In the genomic region with DNA sequence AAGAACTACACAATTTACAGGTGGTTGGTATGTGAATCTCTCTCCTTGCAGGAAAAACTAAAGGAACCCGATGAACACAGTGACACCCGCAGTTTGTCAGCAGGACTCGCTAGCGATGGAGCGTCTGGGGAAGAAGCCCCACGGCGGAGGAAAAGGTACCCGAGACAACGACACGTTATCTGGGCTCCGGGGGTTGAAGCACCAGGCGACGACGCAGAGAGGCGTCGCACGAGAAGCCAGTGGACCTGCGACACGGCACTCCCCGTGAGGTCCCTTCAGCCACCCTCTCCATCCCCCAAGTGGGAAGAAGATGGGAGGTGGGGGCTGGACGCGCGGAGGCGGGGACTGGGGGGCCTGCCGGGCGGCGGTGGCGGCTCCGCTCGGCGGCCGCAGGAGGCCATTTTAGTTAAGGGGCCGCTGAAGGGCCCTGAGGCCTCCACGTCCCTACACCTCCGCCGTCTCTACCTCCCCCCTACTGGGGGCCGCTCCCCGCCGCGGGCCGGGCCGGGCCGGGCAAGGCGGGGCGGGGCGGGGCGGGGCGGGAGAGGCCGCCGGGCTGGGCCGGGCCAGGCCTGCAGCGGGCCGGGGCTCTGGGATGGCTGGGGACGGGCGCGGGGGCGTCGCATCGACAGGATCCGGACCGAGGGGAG, we compare ENCODE assay signal across 1 cellular context.
A peak's percentile ranks its signal among the peaks of the same experiment; 100 is the strongest.
TF ChIP-seq lines count a peak whose summit lies in the region.

No MANE protein-coding gene starts in this region.

TF ChIP-seq in K562, 482 proteins besides CTCF, POLR2A, EP300 and RAD21 (continued from another document and continues in another):
- TF ChIP-seq KDM4B (IDR thresholded peaks at IDR 0.05; ENCODE audit: borderline replicate concordance in 2 of 2, low read depth in 1 of 2), result no peak
- no peak for TF ChIP-seq NCOA6 (IDR thresholded peaks at IDR 0.05)
- TF ChIP-seq TAF1 (IDR thresholded peaks at IDR 0.05; ENCODE audit: control insufficient read depth, extremely low read depth, insufficient read depth, low read length, severe bottlenecking), result peak; percentile 46
- TF ChIP-seq BRCA1 (IDR thresholded peaks at IDR 0.05), result no peak
- no peak for TF ChIP-seq BRCA1 (CRISPR knock-in tag; IDR thresholded peaks at IDR 0.05)
- TF ChIP-seq PURB (CRISPR knock-in tag; IDR thresholded peaks at IDR 0.05; ENCODE audit: low read depth), result no peak
- TF ChIP-seq, protein P1, sequence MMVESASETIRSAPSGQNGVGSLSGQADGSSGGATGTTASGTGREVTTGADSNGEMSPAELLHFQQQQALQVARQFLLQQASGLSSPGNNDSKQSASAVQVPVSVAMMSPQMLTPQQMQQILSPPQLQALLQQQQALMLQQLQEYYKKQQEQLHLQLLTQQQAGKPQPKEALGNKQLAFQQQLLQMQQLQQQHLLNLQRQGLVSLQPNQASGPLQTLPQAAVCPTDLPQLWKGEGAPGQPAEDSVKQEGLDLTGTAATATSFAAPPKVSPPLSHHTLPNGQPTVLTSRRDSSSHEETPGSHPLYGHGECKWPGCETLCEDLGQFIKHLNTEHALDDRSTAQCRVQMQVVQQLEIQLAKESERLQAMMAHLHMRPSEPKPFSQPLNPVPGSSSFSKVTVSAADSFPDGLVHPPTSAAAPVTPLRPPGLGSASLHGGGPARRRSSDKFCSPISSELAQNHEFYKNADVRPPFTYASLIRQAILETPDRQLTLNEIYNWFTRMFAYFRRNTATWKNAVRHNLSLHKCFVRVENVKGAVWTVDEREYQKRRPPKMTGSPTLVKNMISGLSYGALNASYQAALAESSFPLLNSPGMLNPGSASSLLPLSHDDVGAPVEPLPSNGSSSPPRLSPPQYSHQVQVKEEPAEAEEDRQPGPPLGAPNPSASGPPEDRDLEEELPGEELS (CRISPR knock-in tag; IDR thresholded peaks at IDR 0.05; ENCODE audit: borderline replicate concordance), result no peak
- 0 out of 2 replicates have a peak, but pooled peaks have one; percentile 4 for TF ChIP-seq CBX1 (IDR thresholded peaks at IDR 0.05; ENCODE audit: low read depth)
- TF ChIP-seq ZNF778 (CRISPR knock-in tag; IDR thresholded peaks at IDR 0.05), result no peak
- no peak for TF ChIP-seq ARHGAP35 (IDR thresholded peaks at IDR 0.05; ENCODE audit: partially characterized antibody)
- no peak for TF ChIP-seq ZNF444 (CRISPR knock-in tag; IDR thresholded peaks at IDR 0.05)
- TF ChIP-seq, protein P2, sequence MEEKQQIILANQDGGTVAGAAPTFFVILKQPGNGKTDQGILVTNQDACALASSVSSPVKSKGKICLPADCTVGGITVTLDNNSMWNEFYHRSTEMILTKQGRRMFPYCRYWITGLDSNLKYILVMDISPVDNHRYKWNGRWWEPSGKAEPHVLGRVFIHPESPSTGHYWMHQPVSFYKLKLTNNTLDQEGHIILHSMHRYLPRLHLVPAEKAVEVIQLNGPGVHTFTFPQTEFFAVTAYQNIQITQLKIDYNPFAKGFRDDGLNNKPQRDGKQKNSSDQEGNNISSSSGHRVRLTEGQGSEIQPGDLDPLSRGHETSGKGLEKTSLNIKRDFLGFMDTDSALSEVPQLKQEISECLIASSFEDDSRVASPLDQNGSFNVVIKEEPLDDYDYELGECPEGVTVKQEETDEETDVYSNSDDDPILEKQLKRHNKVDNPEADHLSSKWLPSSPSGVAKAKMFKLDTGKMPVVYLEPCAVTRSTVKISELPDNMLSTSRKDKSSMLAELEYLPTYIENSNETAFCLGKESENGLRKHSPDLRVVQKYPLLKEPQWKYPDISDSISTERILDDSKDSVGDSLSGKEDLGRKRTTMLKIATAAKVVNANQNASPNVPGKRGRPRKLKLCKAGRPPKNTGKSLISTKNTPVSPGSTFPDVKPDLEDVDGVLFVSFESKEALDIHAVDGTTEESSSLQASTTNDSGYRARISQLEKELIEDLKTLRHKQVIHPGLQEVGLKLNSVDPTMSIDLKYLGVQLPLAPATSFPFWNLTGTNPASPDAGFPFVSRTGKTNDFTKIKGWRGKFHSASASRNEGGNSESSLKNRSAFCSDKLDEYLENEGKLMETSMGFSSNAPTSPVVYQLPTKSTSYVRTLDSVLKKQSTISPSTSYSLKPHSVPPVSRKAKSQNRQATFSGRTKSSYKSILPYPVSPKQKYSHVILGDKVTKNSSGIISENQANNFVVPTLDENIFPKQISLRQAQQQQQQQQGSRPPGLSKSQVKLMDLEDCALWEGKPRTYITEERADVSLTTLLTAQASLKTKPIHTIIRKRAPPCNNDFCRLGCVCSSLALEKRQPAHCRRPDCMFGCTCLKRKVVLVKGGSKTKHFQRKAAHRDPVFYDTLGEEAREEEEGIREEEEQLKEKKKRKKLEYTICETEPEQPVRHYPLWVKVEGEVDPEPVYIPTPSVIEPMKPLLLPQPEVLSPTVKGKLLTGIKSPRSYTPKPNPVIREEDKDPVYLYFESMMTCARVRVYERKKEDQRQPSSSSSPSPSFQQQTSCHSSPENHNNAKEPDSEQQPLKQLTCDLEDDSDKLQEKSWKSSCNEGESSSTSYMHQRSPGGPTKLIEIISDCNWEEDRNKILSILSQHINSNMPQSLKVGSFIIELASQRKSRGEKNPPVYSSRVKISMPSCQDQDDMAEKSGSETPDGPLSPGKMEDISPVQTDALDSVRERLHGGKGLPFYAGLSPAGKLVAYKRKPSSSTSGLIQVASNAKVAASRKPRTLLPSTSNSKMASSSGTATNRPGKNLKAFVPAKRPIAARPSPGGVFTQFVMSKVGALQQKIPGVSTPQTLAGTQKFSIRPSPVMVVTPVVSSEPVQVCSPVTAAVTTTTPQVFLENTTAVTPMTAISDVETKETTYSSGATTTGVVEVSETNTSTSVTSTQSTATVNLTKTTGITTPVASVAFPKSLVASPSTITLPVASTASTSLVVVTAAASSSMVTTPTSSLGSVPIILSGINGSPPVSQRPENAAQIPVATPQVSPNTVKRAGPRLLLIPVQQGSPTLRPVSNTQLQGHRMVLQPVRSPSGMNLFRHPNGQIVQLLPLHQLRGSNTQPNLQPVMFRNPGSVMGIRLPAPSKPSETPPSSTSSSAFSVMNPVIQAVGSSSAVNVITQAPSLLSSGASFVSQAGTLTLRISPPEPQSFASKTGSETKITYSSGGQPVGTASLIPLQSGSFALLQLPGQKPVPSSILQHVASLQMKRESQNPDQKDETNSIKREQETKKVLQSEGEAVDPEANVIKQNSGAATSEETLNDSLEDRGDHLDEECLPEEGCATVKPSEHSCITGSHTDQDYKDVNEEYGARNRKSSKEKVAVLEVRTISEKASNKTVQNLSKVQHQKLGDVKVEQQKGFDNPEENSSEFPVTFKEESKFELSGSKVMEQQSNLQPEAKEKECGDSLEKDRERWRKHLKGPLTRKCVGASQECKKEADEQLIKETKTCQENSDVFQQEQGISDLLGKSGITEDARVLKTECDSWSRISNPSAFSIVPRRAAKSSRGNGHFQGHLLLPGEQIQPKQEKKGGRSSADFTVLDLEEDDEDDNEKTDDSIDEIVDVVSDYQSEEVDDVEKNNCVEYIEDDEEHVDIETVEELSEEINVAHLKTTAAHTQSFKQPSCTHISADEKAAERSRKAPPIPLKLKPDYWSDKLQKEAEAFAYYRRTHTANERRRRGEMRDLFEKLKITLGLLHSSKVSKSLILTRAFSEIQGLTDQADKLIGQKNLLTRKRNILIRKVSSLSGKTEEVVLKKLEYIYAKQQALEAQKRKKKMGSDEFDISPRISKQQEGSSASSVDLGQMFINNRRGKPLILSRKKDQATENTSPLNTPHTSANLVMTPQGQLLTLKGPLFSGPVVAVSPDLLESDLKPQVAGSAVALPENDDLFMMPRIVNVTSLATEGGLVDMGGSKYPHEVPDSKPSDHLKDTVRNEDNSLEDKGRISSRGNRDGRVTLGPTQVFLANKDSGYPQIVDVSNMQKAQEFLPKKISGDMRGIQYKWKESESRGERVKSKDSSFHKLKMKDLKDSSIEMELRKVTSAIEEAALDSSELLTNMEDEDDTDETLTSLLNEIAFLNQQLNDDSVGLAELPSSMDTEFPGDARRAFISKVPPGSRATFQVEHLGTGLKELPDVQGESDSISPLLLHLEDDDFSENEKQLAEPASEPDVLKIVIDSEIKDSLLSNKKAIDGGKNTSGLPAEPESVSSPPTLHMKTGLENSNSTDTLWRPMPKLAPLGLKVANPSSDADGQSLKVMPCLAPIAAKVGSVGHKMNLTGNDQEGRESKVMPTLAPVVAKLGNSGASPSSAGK (IDR thresholded peaks at IDR 0.05), result no peak; the same call in 1 of the 2 replicates
- no peak for TF ChIP-seq FOXJ2 (tag; IDR thresholded peaks at IDR 0.05)
- TF ChIP-seq TCFL5 (CRISPR knock-in tag; conservative IDR thresholded peaks at IDR 0.05), result no peak
- peak in 2 of 3 experiments; percentile 76 to 87 for TF ChIP-seq YY1 (IDR thresholded peaks at IDR 0.05; ENCODE audit: borderline replicate concordance in 1 of 3, control insufficient read depth in 1 of 3, extremely low read depth in 1 of 3, insufficient read depth in 3 of 3, insufficient read length in 1 of 3, insufficient replicate concordance in 2 of 3, low read depth in 1 of 3, low read length in 2 of 3)
- peak; percentile 15; the same call in 1 of the 2 replicates for TF ChIP-seq FOSL1 (tag; conservative IDR thresholded peaks at IDR 0.05)
- TF ChIP-seq PHB2 (IDR thresholded peaks at IDR 0.05; ENCODE audit: low read depth), result no peak
- no peak for TF ChIP-seq ESRRB (CRISPR knock-in tag; IDR thresholded peaks at IDR 0.05; ENCODE audit: borderline replicate concordance)
- TF ChIP-seq ZNF445 (CRISPR knock-in tag; IDR thresholded peaks at IDR 0.05; ENCODE audit: low read depth), result no peak
- TF ChIP-seq ILF3 (IDR thresholded peaks at IDR 0.05; ENCODE audit: borderline replicate concordance), result no peak
- TF ChIP-seq, protein P3, sequence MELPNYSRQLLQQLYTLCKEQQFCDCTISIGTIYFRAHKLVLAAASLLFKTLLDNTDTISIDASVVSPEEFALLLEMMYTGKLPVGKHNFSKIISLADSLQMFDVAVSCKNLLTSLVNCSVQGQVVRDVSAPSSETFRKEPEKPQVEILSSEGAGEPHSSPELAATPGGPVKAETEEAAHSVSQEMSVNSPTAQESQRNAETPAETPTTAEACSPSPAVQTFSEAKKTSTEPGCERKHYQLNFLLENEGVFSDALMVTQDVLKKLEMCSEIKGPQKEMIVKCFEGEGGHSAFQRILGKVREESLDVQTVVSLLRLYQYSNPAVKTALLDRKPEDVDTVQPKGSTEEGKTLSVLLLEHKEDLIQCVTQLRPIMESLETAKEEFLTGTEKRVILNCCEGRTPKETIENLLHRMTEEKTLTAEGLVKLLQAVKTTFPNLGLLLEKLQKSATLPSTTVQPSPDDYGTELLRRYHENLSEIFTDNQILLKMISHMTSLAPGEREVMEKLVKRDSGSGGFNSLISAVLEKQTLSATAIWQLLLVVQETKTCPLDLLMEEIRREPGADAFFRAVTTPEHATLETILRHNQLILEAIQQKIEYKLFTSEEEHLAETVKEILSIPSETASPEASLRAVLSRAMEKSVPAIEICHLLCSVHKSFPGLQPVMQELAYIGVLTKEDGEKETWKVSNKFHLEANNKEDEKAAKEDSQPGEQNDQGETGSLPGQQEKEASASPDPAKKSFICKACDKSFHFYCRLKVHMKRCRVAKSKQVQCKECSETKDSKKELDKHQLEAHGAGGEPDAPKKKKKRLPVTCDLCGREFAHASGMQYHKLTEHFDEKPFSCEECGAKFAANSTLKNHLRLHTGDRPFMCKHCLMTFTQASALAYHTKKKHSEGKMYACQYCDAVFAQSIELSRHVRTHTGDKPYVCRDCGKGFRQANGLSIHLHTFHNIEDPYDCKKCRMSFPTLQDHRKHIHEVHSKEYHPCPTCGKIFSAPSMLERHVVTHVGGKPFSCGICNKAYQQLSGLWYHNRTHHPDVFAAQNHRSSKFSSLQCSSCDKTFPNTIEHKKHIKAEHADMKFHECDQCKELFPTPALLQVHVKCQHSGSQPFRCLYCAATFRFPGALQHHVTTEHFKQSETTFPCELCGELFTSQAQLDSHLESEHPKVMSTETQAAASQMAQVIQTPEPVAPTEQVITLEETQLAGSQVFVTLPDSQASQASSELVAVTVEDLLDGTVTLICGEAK (IDR thresholded peaks at IDR 0.05), result no peak
- TF ChIP-seq, protein P3 (CRISPR knock-in tag; IDR thresholded peaks at IDR 0.05), result no peak
- TF ChIP-seq RBM15 (IDR thresholded peaks at IDR 0.05; ENCODE audit: insufficient read depth, low read length), result no peak
- peak; percentile 47 for TF ChIP-seq ZFP36 (IDR thresholded peaks at IDR 0.05; ENCODE audit: low read depth, low read length, partially characterized antibody)
- TF ChIP-seq ASH1L (IDR thresholded peaks at IDR 0.05; ENCODE audit: borderline replicate concordance, low read depth, partially characterized antibody), result no peak
- no peak for TF ChIP-seq TRIM24 (IDR thresholded peaks at IDR 0.05)
- TF ChIP-seq ZNF354B (CRISPR knock-in tag; IDR thresholded peaks at IDR 0.05), result no peak
- TF ChIP-seq SMAD4 (CRISPR knock-in tag; conservative IDR thresholded peaks at IDR 0.05), result no peak
- no peak for TF ChIP-seq MEIS2 (IDR thresholded peaks at IDR 0.05; ENCODE audit: partially characterized antibody)
- TF ChIP-seq CREM (IDR thresholded peaks at IDR 0.05; ENCODE audit: low read depth), result peak; percentile 65; the same call in 1 of the 2 replicates
- no peak for TF ChIP-seq E2F3 (CRISPR knock-in tag; IDR thresholded peaks at IDR 0.05)
- no peak for TF ChIP-seq PHF20 (IDR thresholded peaks at IDR 0.05; ENCODE audit: partially characterized antibody)
- no peak for TF ChIP-seq RCOR1 (IDR thresholded peaks at IDR 0.05; ENCODE audit: borderline replicate concordance in 1 of 2, low read depth in 2 of 2, low read length in 2 of 2)
- TF ChIP-seq SNIP1 (IDR thresholded peaks at IDR 0.05; ENCODE audit: low read depth), result no peak
- no peak for TF ChIP-seq ZNF75A (CRISPR knock-in tag; IDR thresholded peaks at IDR 0.05)
- no peak for TF ChIP-seq KHSRP (IDR thresholded peaks at IDR 0.05)
- no peak for TF ChIP-seq ZNF431 (CRISPR knock-in tag; IDR thresholded peaks at IDR 0.05)
- no peak for TF ChIP-seq JUN (IDR thresholded peaks at IDR 0.05; ENCODE audit: borderline replicate concordance, low read depth, low read length)
- no peak for TF ChIP-seq JUN (CRISPR knock-in tag; IDR thresholded peaks at IDR 0.05; ENCODE audit: borderline replicate concordance)
